ENCODE assay signal across 19 cellular contexts in genomic region chr19:30084390-30084819, GRCh38.
A peak's percentile ranks its signal among the peaks of the same experiment; 100 is the strongest.
DNase-seq lines count a peak whose midpoint lies in the region; ATAC-seq and TF ChIP-seq lines count a peak whose summit lies in the region.
"Had no signal": no experiment of that assay in that cellular context is flagged by ENCODE, and none has a peak within 500 bp of the region (broad histone marks: within the 10 kb centered on the region; RNA-seq: fewer than 3 reads in every experiment).

No MANE protein-coding gene starts in this region.

- no peaks in the 10 kb centered on the region for H3K36me3 ChIP-seq in HEK293 (ENCODE audit: control insufficient read depth in 2 of 2, insufficient read depth in 1 of 2, low read length in 2 of 2)
- H3K36me3 ChIP-seq in SK-N-MC (ENCODE audit: insufficient read depth, low read length), result no peaks in the 10 kb centered on the region
- H3K36me3 ChIP-seq: MG63 had no signal

- H3K4me1 Mint-ChIP-seq in progenitor cell of endocrine pancreas (ENCODE audit: low read depth), result peaks cover 2% of the 10 kb centered on the region

- DNase-seq in SK-N-MC (ENCODE audit: low read depth, low spot score) (no peak), left ventricle myocardium superior (peak; percentile 41), posterior vena cava (ENCODE audit: low spot score) (peak; percentile 38), progenitor cell of endocrine pancreas (ENCODE audit: low spot score, unreplicated experiment) (no peak), NCI-H128 (lab: John Stamatoyannopoulos, UW; ENCODE audit: unreplicated experiment) (no peak)
- DNase-seq: ACHN, GDM1, HFFc6, Karpas-422, MG63, NCI-H1048, NCI-H146, NCI-H2081, NCI-H510A, NCI-H774, PC-3, RPMI8226 had no signal

- H3K9me3 ChIP-seq in HEK293 (ENCODE audit: control insufficient read depth, insufficient read depth, low read depth, low read length) (peaks cover 6% of the 10 kb centered on the region), SK-N-MC (ENCODE audit: low read depth, low read length) (no peaks in the 10 kb centered on the region)
- H3K9me3 ChIP-seq: MG63 had no signal

- H3K9ac ChIP-seq in SK-N-MC (ENCODE audit: insufficient read length), result no peak overlapping the region

- intact Hi-C loops in left ventricle myocardium superior (cut with micrococcal nuclease), result no loop called here
- intact Hi-C loops in posterior vena cava (cut with DNase I), result no loop called here

- H3K27me3 Mint-ChIP-seq in progenitor cell of endocrine pancreas, result peaks cover 22% of the 10 kb centered on the region

- H3K4me1 ChIP-seq in HEK293 (ENCODE audit: control insufficient read depth, insufficient read depth, low read length), result peaks cover 18% of the 10 kb centered on the region

- no peak overlapping the region for H3K27ac ChIP-seq in HEK293 (ENCODE audit: extremely low read depth, low read depth, low read length)
- H3K27ac ChIP-seq in SK-N-MC, result 0 out of 2 replicates have a peak overlapping the region, but pooled peaks have one; percentile 72

- peak; percentile 79 for ATAC-seq in left ventricle myocardium superior
- no peak for ATAC-seq in HG02588 (IDR thresholded peaks at IDR 0.05; ENCODE audit: unreplicated experiment)
- ATAC-seq: PC-3 had no signal

- no peaks in the 10 kb centered on the region for H3K9me3 Mint-ChIP-seq in progenitor cell of endocrine pancreas (ENCODE audit: low read depth)

- no peak overlapping the region for H3K27ac Mint-ChIP-seq in progenitor cell of endocrine pancreas
- H3K27ac Mint-ChIP-seq: HFFc6 had no signal

- no peaks in the 10 kb centered on the region for H3K36me3 Mint-ChIP-seq in progenitor cell of endocrine pancreas (ENCODE audit: insufficient read depth)

- no peak overlapping the region for H3K4me3 ChIP-seq in HEK293 (ENCODE audit: low read depth, low read length)
- no peak overlapping the region for H3K4me3 ChIP-seq in SK-N-MC
- H3K4me3 ChIP-seq: MG63 had no signal

- no peak overlapping the region for H3K4me3 Mint-ChIP-seq in progenitor cell of endocrine pancreas (ENCODE audit: low read depth)
- H3K4me3 Mint-ChIP-seq: HFFc6 had no signal

- POLR2A ChIA-PET in HEK293 (lab: Yijun Ruan, JAX), result no interaction called here

- CTCF ChIA-PET in HEK293 (lab: Yijun Ruan, JAX), result interaction anchor here (1.0 to 1.9 kb wide), 2 partner anchors 113 to 567 kb away, joined by 4 read pairs; no protein-coding TSS in a partner anchor

- TF ChIP-seq CTCF in HEK293 (tag by site-specific recombination; IDR thresholded peaks at IDR 0.05) (no peak), progenitor cell of endocrine pancreas (IDR thresholded peaks at IDR 0.05; ENCODE audit: unreplicated experiment) (no peak)

TF ChIP-seq in HEK293, 187 proteins besides CTCF, POLR2A, EP300 and RAD21:
- peak; percentile 97 for TF ChIP-seq ZNF544 (tag by site-specific recombination; IDR thresholded peaks at IDR 0.05)
- TF ChIP-seq, protein P1, sequence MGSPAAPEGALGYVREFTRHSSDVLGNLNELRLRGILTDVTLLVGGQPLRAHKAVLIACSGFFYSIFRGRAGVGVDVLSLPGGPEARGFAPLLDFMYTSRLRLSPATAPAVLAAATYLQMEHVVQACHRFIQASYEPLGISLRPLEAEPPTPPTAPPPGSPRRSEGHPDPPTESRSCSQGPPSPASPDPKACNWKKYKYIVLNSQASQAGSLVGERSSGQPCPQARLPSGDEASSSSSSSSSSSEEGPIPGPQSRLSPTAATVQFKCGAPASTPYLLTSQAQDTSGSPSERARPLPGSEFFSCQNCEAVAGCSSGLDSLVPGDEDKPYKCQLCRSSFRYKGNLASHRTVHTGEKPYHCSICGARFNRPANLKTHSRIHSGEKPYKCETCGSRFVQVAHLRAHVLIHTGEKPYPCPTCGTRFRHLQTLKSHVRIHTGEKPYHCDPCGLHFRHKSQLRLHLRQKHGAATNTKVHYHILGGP (tag by site-specific recombination; IDR thresholded peaks at IDR 0.05), result peak; percentile 62; the same call in 1 of the 2 replicates
- 0 out of 2 replicates have a peak, but pooled peaks have one; percentile 50 for TF ChIP-seq IKZF3 (tag by site-specific recombination; IDR thresholded peaks at IDR 0.05)
- TF ChIP-seq ZNF449 (tag by site-specific recombination; IDR thresholded peaks at IDR 0.05), result no peak
- no peak for TF ChIP-seq KLF10 (tag by site-specific recombination; IDR thresholded peaks at IDR 0.05)
- 0 out of 2 replicates have a peak, but pooled peaks have one; percentile 66 for TF ChIP-seq ZNF624 (tag by site-specific recombination; IDR thresholded peaks at IDR 0.05)
- 0 out of 2 replicates have a peak, but pooled peaks have one; percentile 26 for TF ChIP-seq ZNF792 (tag by site-specific recombination; IDR thresholded peaks at IDR 0.05)
- no peak for TF ChIP-seq ZNF146 (tag by site-specific recombination; IDR thresholded peaks at IDR 0.05)
- TF ChIP-seq ZNF302 (tag by site-specific recombination; IDR thresholded peaks at IDR 0.05; ENCODE audit: low read depth), result 0 out of 2 replicates have a peak, but pooled peaks have one; percentile 12
- 0 out of 2 replicates have a peak, but pooled peaks have one; percentile 37 for TF ChIP-seq ZNF521 (tag by site-specific recombination; IDR thresholded peaks at IDR 0.05)
- TF ChIP-seq ZNF112 (tag by site-specific recombination; IDR thresholded peaks at IDR 0.05), result peak; percentile 85
- peak; percentile 93 for TF ChIP-seq ZNF571 (tag by site-specific recombination; IDR thresholded peaks at IDR 0.05)
- TF ChIP-seq ZNF133 (tag by site-specific recombination; IDR thresholded peaks at IDR 0.05), result no peak
- TF ChIP-seq ZNF184 (tag by site-specific recombination; IDR thresholded peaks at IDR 0.05), result no peak
- TF ChIP-seq, protein P2, sequence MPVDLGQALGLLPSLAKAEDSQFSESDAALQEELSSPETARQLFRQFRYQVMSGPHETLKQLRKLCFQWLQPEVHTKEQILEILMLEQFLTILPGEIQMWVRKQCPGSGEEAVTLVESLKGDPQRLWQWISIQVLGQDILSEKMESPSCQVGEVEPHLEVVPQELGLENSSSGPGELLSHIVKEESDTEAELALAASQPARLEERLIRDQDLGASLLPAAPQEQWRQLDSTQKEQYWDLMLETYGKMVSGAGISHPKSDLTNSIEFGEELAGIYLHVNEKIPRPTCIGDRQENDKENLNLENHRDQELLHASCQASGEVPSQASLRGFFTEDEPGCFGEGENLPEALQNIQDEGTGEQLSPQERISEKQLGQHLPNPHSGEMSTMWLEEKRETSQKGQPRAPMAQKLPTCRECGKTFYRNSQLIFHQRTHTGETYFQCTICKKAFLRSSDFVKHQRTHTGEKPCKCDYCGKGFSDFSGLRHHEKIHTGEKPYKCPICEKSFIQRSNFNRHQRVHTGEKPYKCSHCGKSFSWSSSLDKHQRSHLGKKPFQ (tag by site-specific recombination; IDR thresholded peaks at IDR 0.05), result no peak
- TF ChIP-seq, protein P3, sequence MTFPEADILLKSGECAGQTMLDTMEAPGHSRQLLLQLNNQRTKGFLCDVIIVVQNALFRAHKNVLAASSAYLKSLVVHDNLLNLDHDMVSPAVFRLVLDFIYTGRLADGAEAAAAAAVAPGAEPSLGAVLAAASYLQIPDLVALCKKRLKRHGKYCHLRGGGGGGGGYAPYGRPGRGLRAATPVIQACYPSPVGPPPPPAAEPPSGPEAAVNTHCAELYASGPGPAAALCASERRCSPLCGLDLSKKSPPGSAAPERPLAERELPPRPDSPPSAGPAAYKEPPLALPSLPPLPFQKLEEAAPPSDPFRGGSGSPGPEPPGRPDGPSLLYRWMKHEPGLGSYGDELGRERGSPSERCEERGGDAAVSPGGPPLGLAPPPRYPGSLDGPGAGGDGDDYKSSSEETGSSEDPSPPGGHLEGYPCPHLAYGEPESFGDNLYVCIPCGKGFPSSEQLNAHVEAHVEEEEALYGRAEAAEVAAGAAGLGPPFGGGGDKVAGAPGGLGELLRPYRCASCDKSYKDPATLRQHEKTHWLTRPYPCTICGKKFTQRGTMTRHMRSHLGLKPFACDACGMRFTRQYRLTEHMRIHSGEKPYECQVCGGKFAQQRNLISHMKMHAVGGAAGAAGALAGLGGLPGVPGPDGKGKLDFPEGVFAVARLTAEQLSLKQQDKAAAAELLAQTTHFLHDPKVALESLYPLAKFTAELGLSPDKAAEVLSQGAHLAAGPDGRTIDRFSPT (tag by site-specific recombination; IDR thresholded peaks at IDR 0.05), result 0 out of 2 replicates have a peak, but pooled peaks have one; percentile 33
- peak; percentile 36; the same call in 1 of the 2 replicates for TF ChIP-seq ZNF423 (tag by site-specific recombination; IDR thresholded peaks at IDR 0.05)
- peak; percentile 77; the same call in 1 of the 2 replicates for TF ChIP-seq ZNF174 (tag by site-specific recombination; IDR thresholded peaks at IDR 0.05)
- TF ChIP-seq ZNF677 (tag by site-specific recombination; IDR thresholded peaks at IDR 0.05), result 0 out of 2 replicates have a peak, but pooled peaks have one; percentile 36
- TF ChIP-seq ZNF776 (tag by site-specific recombination; IDR thresholded peaks at IDR 0.05; ENCODE audit: borderline replicate concordance), result peak; percentile 97
- peak; percentile 82 for TF ChIP-seq ZBTB48 (tag by site-specific recombination; IDR thresholded peaks at IDR 0.05)
- peak; percentile 11; the same call in 1 of the 2 replicates for TF ChIP-seq ZNF660 (tag by site-specific recombination; IDR thresholded peaks at IDR 0.05)
- TF ChIP-seq ZNF473 (tag by site-specific recombination; IDR thresholded peaks at IDR 0.05), result peak; percentile 81; the same call in 1 of the 2 replicates

Comparison
In these comparisons a context has a peak if more than half of its experiments do, and no peak if none do; other contexts are left out.
1. DNase-seq: peak in left ventricle myocardium superior (single experiment) and posterior vena cava (single experiment); none in SK-N-MC (single experiment), progenitor cell of endocrine pancreas (single experiment) and NCI-H128 (single experiment).